ENCODE assay signal across 26 cellular contexts in the genomic region with DNA sequence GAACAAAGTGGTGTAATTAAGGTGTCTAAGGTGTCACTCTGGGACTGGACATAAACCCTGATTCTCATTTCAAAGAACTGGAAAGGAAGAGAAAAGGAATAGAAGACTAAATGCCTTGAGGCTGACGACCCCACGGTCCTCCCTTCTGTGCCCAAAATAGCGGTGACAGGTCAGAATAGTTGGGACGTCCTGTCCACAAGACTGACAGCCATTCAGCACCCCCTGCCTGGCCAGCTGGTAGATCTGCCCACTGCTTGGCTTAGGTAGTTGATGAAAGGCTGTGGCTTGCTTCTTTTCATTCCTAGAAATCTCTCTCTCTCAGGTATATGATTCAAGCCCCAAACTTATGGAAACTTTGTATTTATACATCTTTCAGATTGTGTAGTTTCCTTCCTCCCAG.
"Had no signal": no experiment of that assay in that cellular context is flagged by ENCODE, and none has a peak within 500 bp of the region (broad histone marks: within the 10 kb centered on the region; RNA-seq: fewer than 3 reads in every experiment).

No MANE protein-coding gene starts in this region.

- H3K36me3 ChIP-seq: stomach, suprapubic skin, thoracic aorta, thyroid gland, tibial artery, tibial nerve, transverse colon, upper lobe of left lung, upper lobe of right lung, uterus, vagina had no signal

- ATAC-seq: stimulated activated effector memory CD8-positive, alpha-beta T cell treated with anti-CD3 and anti-CD28 coated beads, Interleukin-12 subunit alpha, Interleukin-12 subunit beta, amount 100 ng/mL, for 72 hours; stimulated activated memory B cell treated with anti-CD40 and anti-IgM and Interleukin-4, amounts not matched to agents 10 μg/mL and 1 μg/mL and 100 μg/mL, for 72 hours; stimulated activated naive B cell treated with anti-CD40 and anti-IgM and Interleukin-4, amounts not matched to agents 10 μg/mL and 1 μg/mL and 100 μg/mL, for 72 hours; stimulated activated naive CD8-positive, alpha-beta T cell treated with anti-CD3 and anti-CD28 coated beads, Interleukin-15, amount 100 ng/mL, for 72 hours; stimulated activated naive CD8-positive, alpha-beta T cell treated with anti-CD3 and anti-CD28 coated beads, Interleukin-15, Interleukin-2, amounts not matched to agents 100 U/mL and 50 U/mL, for 24 hours; upper lobe of right lung had no signal

- H3K4me1 ChIP-seq: stomach, suprapubic skin, testis, thyroid gland, tibial artery, tibial nerve, transverse colon, upper lobe of right lung, uterus, vagina had no signal

- H3K4me3 ChIP-seq: stomach, suprapubic skin, testis, thoracic aorta, thyroid gland, tibial artery, tibial nerve, transverse colon, upper lobe of left lung, upper lobe of right lung, uterus, vagina had no signal

- H3K27me3 ChIP-seq: stomach, suprapubic skin, testis, thyroid gland, tibial artery, tibial nerve, transverse colon, upper lobe of left lung, upper lobe of right lung, uterus, vagina had no signal

- DNase-seq: stimulated activated CD4-positive, alpha-beta T cell treated with anti-CD3 and anti-CD28 coated beads, Interleukin-2, amount 100 ng/mL, for 48 hours; stimulated activated CD4-positive, alpha-beta T cell treated with anti-CD3 and anti-CD28 coated beads, Interleukin-4, amount 100 ng/mL, for 1 hour; stimulated activated CD4-positive, alpha-beta T cell treated with anti-CD3 and anti-CD28 coated beads, Interleukin-4, amount 100 ng/mL, for 24 hours; stimulated activated CD4-positive, alpha-beta T cell treated with anti-CD3 and anti-CD28 coated beads, Interleukin-4, amount 100 ng/mL, for 4 hours; stimulated activated CD8-positive, alpha-beta memory T cell treated with anti-CD3 and anti-CD28 coated beads, Interleukin-4, amount 100 ng/mL, for 48 hours; stimulated activated naive B cell treated with anti-CD40 and anti-IgM and Interleukin-4, amounts not matched to agents 10 μg/mL and 1 μg/mL and 100 μg/mL, for 72 hours; stimulated activated naive CD4-positive, alpha-beta T cell; stimulated activated naive CD4-positive, alpha-beta T cell treated with Interleukin-2 at 50 U/mL for 16 hours; stimulated activated naive CD8-positive, alpha-beta T cell treated with anti-CD3 and anti-CD28 coated beads, Interleukin-15, amount 100 ng/mL, for 72 hours; stimulated activated naive CD8-positive, alpha-beta T cell treated with anti-CD3 and anti-CD28 coated beads, Interleukin-15, Interleukin-2, amounts not matched to agents 100 U/mL and 50 U/mL, for 24 hours; stomach; substantia nigra; testis; thyroid gland; tibial artery; transverse colon; trophoblast cell; upper lobe of left lung; upper lobe of right lung; uterus had no signal

- H3K27ac ChIP-seq: stomach, suprapubic skin, testis, thoracic aorta, thyroid gland, tibial artery, tibial nerve, transverse colon, upper lobe of left lung, upper lobe of right lung, uterus, vagina had no signal

- H3K9me3 ChIP-seq: stomach, suprapubic skin, testis, thoracic aorta, thyroid gland, tibial artery, tibial nerve, transverse colon, upper lobe of left lung, upper lobe of right lung, uterus, vagina had no signal
